Comparison of ENCODE assay signal across 8 cellular contexts in the genomic region with DNA sequence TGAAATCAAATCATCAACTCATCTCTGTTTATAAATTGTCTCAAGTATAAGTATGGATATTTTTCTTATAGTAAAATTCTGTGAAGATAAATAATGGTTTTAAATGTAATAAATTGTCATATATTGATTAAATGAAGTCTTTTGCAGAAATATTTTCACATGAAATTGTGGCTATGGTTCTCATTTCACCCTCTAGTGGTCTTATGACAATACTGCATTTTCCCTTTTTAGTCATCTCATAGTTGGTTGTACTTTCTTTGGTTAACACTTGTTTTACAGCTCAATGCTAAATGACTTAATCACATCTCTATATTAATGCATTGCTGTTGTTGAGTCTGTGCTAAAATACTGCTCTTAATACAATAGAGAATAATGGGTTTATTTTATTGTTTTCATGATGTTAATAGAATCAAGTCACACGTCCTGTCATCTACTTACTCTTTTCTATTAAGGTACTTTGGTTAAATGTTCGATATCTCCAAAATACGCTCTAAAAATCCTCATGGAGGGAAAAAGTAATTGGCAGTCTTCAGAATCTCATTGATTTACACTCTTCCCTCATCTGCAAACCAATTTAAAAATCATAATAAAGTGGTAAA. TPM values are rescaled to one million over a fixed set of nuclear protein-coding genes. Genes with fewer than 3 reads are reported as not detected.
DNase-seq lines count a peak whose midpoint lies in the region; ATAC-seq and TF ChIP-seq lines count a peak whose summit lies in the region.

No MANE protein-coding gene starts in this region.

- no peaks in the 10 kb centered on the region for H3K9me2 ChIP-seq in SK-N-SH

- POLR2A ChIA-PET in SK-N-SH (lab: Yijun Ruan, JAX): no interaction called here

- peak; percentile 88 for TF ChIP-seq RAD21 in SK-N-SH (IDR thresholded peaks at IDR 0.05; ENCODE audit: low read length)

- no peaks in the 10 kb centered on the region for H3K27me3 ChIP-seq in SK-N-SH (ENCODE audit: insufficient read depth)
- no peaks in the 10 kb centered on the region for H3K27me3 ChIP-seq in tibial nerve

- H3K79me2 ChIP-seq in SK-N-SH (ENCODE audit: insufficient read depth): no peaks in the 10 kb centered on the region

- H2AFZ ChIP-seq in SK-N-SH (ENCODE audit: low read depth): no peak overlapping the region

- DNase-seq in GM04504 (ENCODE audit: low read depth) (peak; percentile 3), SK-N-SH (peak; percentile 50), globus pallidus (ENCODE audit: low spot score) (peak; percentile 37), tibial nerve (ENCODE audit: low spot score in 2 of 2) (no peak), GM19240 (ENCODE audit: insufficient read length, low spot score) (no peak), KG1 (lab: John Stamatoyannopoulos, UW) (no peak)

- WGBS in SK-N-SH (ENCODE audit: low lambda C conversion rate): 88% methylated on average over 3 of the region's 3 CpGs
- WGBS in tibial nerve, 2 donors: 86 to 87% methylated on average over 3 of the region's 3 CpGs

- TF ChIP-seq POLR2A in tibial nerve (IDR thresholded peaks at IDR 0.05): no peak

- H3K36me3 ChIP-seq in SK-N-SH (replicated peaks in 1 of 2; ENCODE audit: control insufficient read depth in 1 of 2, insufficient read depth in 2 of 2, low read length in 1 of 2): no peaks in the 10 kb centered on the region
- no peaks in the 10 kb centered on the region for H3K36me3 ChIP-seq in tibial nerve

- H3K4me2 ChIP-seq in SK-N-SH: no peak overlapping the region

- H3K27ac ChIP-seq in 22Rv1 (no peak overlapping the region), SK-N-SH (ENCODE audit: low read depth in 2 of 2, low read length in 1 of 2) (no peak overlapping the region), tibial nerve (no peak overlapping the region)

- no peaks in the 10 kb centered on the region for H4K20me1 ChIP-seq in SK-N-SH (ENCODE audit: insufficient read depth)

- H3K4me1 ChIP-seq in SK-N-SH (ENCODE audit: control insufficient read depth in 1 of 2, insufficient read depth in 2 of 2, low read depth in 1 of 2, low read length in 1 of 2): peaks cover 0 to 11% of the 10 kb centered on the region in 2 experiments; a peak in 2 of 4 replicates
- H3K4me1 ChIP-seq in tibial nerve: no peaks in the 10 kb centered on the region

- H3K9ac ChIP-seq in SK-N-SH: no peak overlapping the region

- H3K4me3 ChIP-seq in SK-N-SH (ENCODE audit: low read depth in 2 of 2, low read length in 1 of 2) (no peak overlapping the region), tibial nerve (no peak overlapping the region)

- peak; percentile 81 for ATAC-seq in HG03432 (IDR thresholded peaks at IDR 0.05; ENCODE audit: unreplicated experiment)

- TF ChIP-seq CTCF in 22Rv1 (IDR thresholded peaks at IDR 0.05) (peak; percentile 92), SK-N-SH (IDR thresholded peaks at IDR 0.05) (peak; percentile 98), tibial nerve (IDR thresholded peaks at IDR 0.05) (peak; percentile 56 to 75 (median 59))

- peaks cover 3% of the 10 kb centered on the region for H3F3A ChIP-seq in SK-N-SH (replicated peaks; ENCODE audit: insufficient read depth)

- CTCF ChIA-PET in SK-N-SH (lab: Yijun Ruan, JAX): interaction anchor here (0.6 to 2.5 kb wide), 83 partner anchors 9 to 984 kb away, joined by 3 to 19 read pairs (median 4); no protein-coding TSS in a partner anchor

- H3K9me3 ChIP-seq in SK-N-SH (no peaks in the 10 kb centered on the region), tibial nerve (no peaks in the 10 kb centered on the region)

- TF ChIP-seq EP300 in SK-N-SH (IDR thresholded peaks at IDR 0.05; ENCODE audit: borderline replicate concordance in 1 of 2, low read depth in 1 of 2, low read length in 1 of 2) (no peak), tibial nerve (IDR thresholded peaks at IDR 0.05) (no peak)

TF ChIP-seq in SK-N-SH, 30 proteins besides CTCF, POLR2A, EP300 and RAD21:
- peak; percentile 89 for TF ChIP-seq SMC3 (IDR thresholded peaks at IDR 0.05; ENCODE audit: low read depth, low read length)
- no peak for TF ChIP-seq JUND (IDR thresholded peaks at IDR 0.05)
TF ChIP-seq in SK-N-SH: peak in this region for 1.

RNA-seq across cellular contexts. Expression of gene CACNA2D1, which starts 38.0 kb away (rescaled TPM):
- polyA plus RNA-seq in SK-N-SH (2012; rRNA removed): 3.4 and 4.8 TPM in 2 replicates
- 6.3 and 6.9 TPM in 2 replicates for polyA plus RNA-seq in SK-N-SH (2012; cell fraction: cytosol; rRNA removed)
- 3.0 and 7.5 TPM in 2 replicates for polyA plus RNA-seq in SK-N-SH (2012; cell fraction: nucleus; rRNA removed)
- total RNA-seq in tibial nerve: 10 to 100 TPM; 17.7 to 22.0 (median 18.4) TPM

Comparison
In these comparisons a context has a peak if more than half of its experiments do, and no peak if none do; other contexts are left out.
1. DNase-seq: peak in GM04504 (single experiment), SK-N-SH (single experiment) and globus pallidus (single experiment); none in tibial nerve (0 of 2), GM19240 (single experiment) and KG1 (single experiment).
2. Peak in every context shown above with its lines, with median percentiles within 50 percentile points of each other: CTCF ChIP-seq.